Comparison of ENCODE assay signal across 15 cellular contexts in the genomic region with DNA sequence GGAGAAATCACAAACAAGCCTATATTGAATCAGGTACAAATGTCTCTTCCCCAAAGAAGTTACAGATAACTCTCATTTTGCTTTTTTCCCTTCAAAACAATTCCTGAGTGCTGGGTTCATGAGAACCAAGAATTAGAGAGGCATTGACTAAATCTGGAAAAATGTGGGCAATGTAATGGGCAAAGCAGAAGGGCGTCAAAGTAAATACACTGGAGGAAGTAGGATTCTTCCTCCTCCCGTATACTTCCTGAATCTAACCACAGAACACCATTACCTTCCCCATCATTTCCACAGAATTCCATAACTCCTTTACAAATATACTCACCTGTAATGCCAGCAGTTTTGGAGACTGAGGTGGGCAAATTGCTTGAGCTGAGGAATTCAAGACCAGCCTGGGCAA.
DNase-seq lines count a peak whose midpoint lies in the region; ATAC-seq, FAIRE-seq and TF ChIP-seq lines count a peak whose summit lies in the region.
"Had no signal": no experiment of that assay in that cellular context is flagged by ENCODE, and none has a peak within 500 bp of the region (broad histone marks: within the 10 kb centered on the region; RNA-seq: fewer than 3 reads in every experiment).

No MANE protein-coding gene starts in this region.

- TF ChIP-seq CTCF in parathyroid adenoma (IDR thresholded peaks at IDR 0.05) (no peak), GM10248 (IDR thresholded peaks at IDR 0.05; ENCODE audit: control extremely low read depth, extremely low read depth, low read depth, missing control alignments) (no peak)

- H3K27me3 ChIP-seq in parathyroid adenoma (ENCODE audit: control insufficient read depth, insufficient read depth, low read length): no peaks in the 10 kb centered on the region
- H3K27me3 ChIP-seq: esophagus muscularis mucosa had no signal

- ATAC-seq in HG02678 (IDR thresholded peaks at IDR 0.05; ENCODE audit: unreplicated experiment): no peak
- no peak for ATAC-seq in activated CD4-positive, CD25-positive, alpha-beta regulatory T cell treated with anti-CD3 and anti-CD28 coated beads, Interleukin-2, amount 50 U/mL, for 24 hours
- ATAC-seq: activated CD8-positive, alpha-beta memory T cell treated with anti-CD3 and anti-CD28 coated beads, Interleukin-2, amount 10 ng/mL, durations not matched to agents 7 days and 5 days; K562; naive thymus-derived CD8-positive, alpha-beta T cell had no signal

- no peaks in the 10 kb centered on the region for H3K79me2 ChIP-seq in parathyroid adenoma

- H3K27ac ChIP-seq in epithelial cell of prostate (peak overlapping the region; percentile 95), parathyroid adenoma (no peak overlapping the region)

- H3K4me2 ChIP-seq in parathyroid adenoma (ENCODE audit: low read length): no peak overlapping the region

- H3K4me3 ChIP-seq in parathyroid adenoma (ENCODE audit: low read depth, low read length): no peak overlapping the region
- H3K4me3 ChIP-seq: esophagus muscularis mucosa, K562 had no signal

- POLR2A ChIA-PET in GM10248 (lab: Yijun Ruan, JAX): no interaction called here

- DNase-seq in GM03348 (ENCODE audit: low spot score) (peak; percentile 48), RCC 7860 (ENCODE audit: low spot score) (peak; percentile 55), epithelial cell of prostate (ENCODE audit: low read depth, low spot score) (no peak), GM10248 (ENCODE audit: extremely low spot score) (no peak)
- DNase-seq in activated CD4-positive, alpha-beta T cell treated with anti-CD3 and anti-CD28 coated beads for 4 hours: no peak
- DNase-seq: activated CD8-positive, alpha-beta memory T cell treated with anti-CD3 and anti-CD28 coated beads, Interleukin-2, amount 10 ng/mL, durations not matched to agents 7 days and 5 days; naive thymus-derived CD8-positive, alpha-beta T cell; NCI-H1694 treated with DMSO at 0.1 percent for 48 hours; small intestine; substantia nigra had no signal

- H2AFZ ChIP-seq in parathyroid adenoma: peak overlapping the region; percentile 16

- CTCF ChIA-PET in GM10248 (lab: Yijun Ruan, JAX): no interaction called here

- no peaks in the 10 kb centered on the region for H3K9me3 ChIP-seq in parathyroid adenoma (ENCODE audit: control insufficient read depth, low read length)
- H3K9me3 ChIP-seq: esophagus muscularis mucosa had no signal

- peaks cover 3% of the 10 kb centered on the region for H3K4me1 ChIP-seq in parathyroid adenoma

- H3K36me3 ChIP-seq in parathyroid adenoma (ENCODE audit: control insufficient read depth, insufficient read depth, low read length): no peaks in the 10 kb centered on the region
- H3K36me3 ChIP-seq: esophagus muscularis mucosa had no signal

- no peak overlapping the region for H3K9ac ChIP-seq in parathyroid adenoma

- no peak for FAIRE-seq in RCC 7860 (lab: Jason Lieb, UNC)
- FAIRE-seq: K562, small intestine had no signal

Comparison
In these comparisons a context has a peak if more than half of its experiments do, and no peak if none do; other contexts are left out.
1. DNase-seq: peak in GM03348 (single experiment) and RCC 7860 (single experiment); none in epithelial cell of prostate (single experiment), activated CD4-positive, alpha-beta T cell treated with anti-CD3 and anti-CD28 coated beads for 4 hours (0 of 2) and GM10248 (single experiment).